ENCODE assay signal across 20 cellular contexts in the genomic region with DNA sequence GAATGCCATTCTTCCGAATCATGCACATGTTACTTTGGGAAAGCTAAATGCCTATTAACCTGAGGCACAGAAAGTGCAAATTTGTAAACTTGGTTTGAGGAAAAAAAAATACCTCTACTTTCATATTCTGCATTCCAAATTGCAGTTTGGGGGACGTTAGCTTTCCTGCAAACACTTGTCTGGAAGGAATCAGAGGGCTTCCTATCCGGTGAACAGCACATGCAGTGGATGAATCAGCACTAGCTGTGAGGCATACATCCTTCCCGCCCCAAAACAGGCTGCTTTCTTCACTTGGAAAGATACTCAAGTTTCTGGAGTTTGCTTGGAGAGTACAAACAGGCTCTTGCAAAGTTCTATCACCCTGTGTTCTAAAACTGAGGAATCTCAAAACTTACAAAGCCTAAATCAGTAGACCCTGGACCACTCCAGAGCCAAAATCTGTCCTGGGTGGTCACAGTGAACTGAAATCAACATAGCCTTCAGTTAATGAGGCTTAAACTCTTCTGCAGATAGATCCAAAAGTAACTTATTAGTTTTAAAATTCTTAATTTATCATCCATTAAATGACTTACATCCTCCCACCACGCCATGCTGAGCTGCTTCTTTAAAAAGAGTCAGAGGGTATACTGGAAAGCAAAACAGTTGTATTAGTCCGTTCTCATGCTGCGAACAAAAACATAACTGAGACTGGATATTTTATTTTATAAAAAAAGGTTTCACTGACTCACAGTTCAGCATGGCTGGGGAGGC.
DNase-seq lines count a peak whose midpoint lies in the region; ATAC-seq and TF ChIP-seq lines count a peak whose summit lies in the region.
"Had no signal": no experiment of that assay in that cellular context is flagged by ENCODE, and none has a peak within 500 bp of the region (broad histone marks: within the 10 kb centered on the region; RNA-seq: fewer than 3 reads in every experiment).

No MANE protein-coding gene starts in this region.

- CTCF ChIA-PET in RWPE1 (lab: Yijun Ruan, JAX) = interaction anchor here (0.6 kb wide), 1 partner anchor 165 kb away, joined by 3 read pairs; no protein-coding TSS in a partner anchor

- no peak overlapping the region for H3K27ac ChIP-seq in RWPE1
- H3K27ac ChIP-seq: adrenal gland, HL-60, ovary, stomach had no signal

- POLR2A ChIA-PET in RWPE1 (lab: Yijun Ruan, JAX; ENCODE audit: low non-redundant PET) = no interaction called here

- TF ChIP-seq CTCF in RWPE1 (conservative IDR thresholded peaks at IDR 0.05; ENCODE audit: low read depth) (no peak), epithelial cell of proximal tubule (conservative IDR thresholded peaks at IDR 0.05; ENCODE audit: low read depth, low read length) (no peak), omental fat pad (IDR thresholded peaks at IDR 0.05) (no peak)

- DNase-seq in Daoy (ENCODE audit: low read depth) = peak; percentile 58
- peak; percentile 5 for DNase-seq in RWPE1 (ENCODE audit: low spot score)
- DNase-seq in epithelial cell of proximal tubule (ENCODE audit: low read depth) = peak; percentile 71
- no peak for DNase-seq in omental fat pad (ENCODE audit: low spot score)
- no peak for DNase-seq in NCI-H2196 (lab: John Stamatoyannopoulos, UW; ENCODE audit: unreplicated experiment)
- DNase-seq in NCI-H526 treated with DMSO at 0.1 percent for 48 hours (lab: John Stamatoyannopoulos, UW) = no peak
- DNase-seq: activated CD4-positive, alpha-beta T cell treated with anti-CD3 and anti-CD28 coated beads, Interleukin-2, amount 50 U/mL, for 4 hours; activated T-cell treated with anti-CD3 and anti-CD28 coated beads, Interleukin-2, amount 50 U/mL, for 4 hours; adrenal gland; DMS 273 treated with DMSO at 0.1 percent for 48 hours; Kasumi-1; mucosa of descending colon; NCI-H1930; NCI-H69; ovary; stomach had no signal

- ATAC-seq in omental fat pad (ENCODE audit: low FRiP score) = peak; percentile 62
- ATAC-seq in HG03460 (IDR thresholded peaks at IDR 0.05; ENCODE audit: unreplicated experiment) = no peak
- ATAC-seq in HG03571 (IDR thresholded peaks at IDR 0.05; ENCODE audit: unreplicated experiment) = no peak
- ATAC-seq: activated T-cell treated with anti-CD3 and anti-CD28 coated beads, Interleukin-2, amount 50 U/mL, for 4 hours; mucosa of descending colon had no signal

- peak overlapping the region; percentile 5 for H3K4me3 ChIP-seq in epithelial cell of proximal tubule (ENCODE audit: low read depth, low read length)
- H3K4me3 ChIP-seq: adrenal gland, HAP-1, mucosa of descending colon, ovary, stomach had no signal

Comparison
In these comparisons a context has a peak if more than half of its experiments do, and no peak if none do; other contexts are left out.
1. DNase-seq: peak in Daoy (single experiment), RWPE1 (single experiment) and epithelial cell of proximal tubule (single experiment); none in omental fat pad (single experiment), NCI-H2196 (single experiment) and NCI-H526 treated with DMSO at 0.1 percent for 48 hours (single experiment).